16 cellular contexts compared by ENCODE assay signal in the genomic region with DNA sequence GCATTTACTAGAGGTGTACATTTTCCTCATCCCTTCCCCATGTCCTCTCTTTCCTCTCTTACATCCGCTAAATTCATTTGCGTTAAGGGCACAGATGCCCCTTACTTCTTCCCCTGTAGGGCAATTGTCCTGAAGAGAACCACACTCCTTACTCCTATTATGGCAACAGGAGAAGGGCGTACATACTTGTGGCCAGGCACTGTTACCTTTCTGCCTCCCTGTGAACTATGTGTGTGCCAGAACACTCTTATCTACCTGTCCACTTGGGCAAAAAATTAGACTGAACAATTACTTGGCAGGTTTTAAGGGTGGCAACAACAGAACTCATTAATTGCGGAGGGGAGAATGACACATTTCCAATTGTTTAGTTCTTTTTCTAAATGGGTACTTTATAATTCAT.
DNase-seq lines count a peak whose midpoint lies in the region; ATAC-seq and TF ChIP-seq lines count a peak whose summit lies in the region.
"Had no signal": no experiment of that assay in that cellular context is flagged by ENCODE, and none has a peak within 500 bp of the region (broad histone marks: within the 10 kb centered on the region; RNA-seq: fewer than 3 reads in every experiment).

No MANE protein-coding gene starts in this region.

- H3K36me3 Mint-ChIP-seq in Caco-2 (ENCODE audit: insufficient read depth, unreplicated experiment), result peaks cover 36% of the 10 kb centered on the region

- peaks cover 60% of the 10 kb centered on the region for H3K4me1 Mint-ChIP-seq in Caco-2 (ENCODE audit: low read depth, unreplicated experiment)
- H3K4me1 Mint-ChIP-seq: CD4-positive, alpha-beta memory T cell had no signal

- intact Hi-C loops in Caco-2 (cut with micrococcal nuclease; ENCODE audit: unreplicated experiment), result loop anchor here (5.0 kb wide), 2 partner anchors 87 to 198 kb away; no protein-coding TSS in a partner anchor
- intact Hi-C loops in PC-9 (cut with micrococcal nuclease; ENCODE audit: unreplicated experiment), result loop anchor here (1.0 to 10.0 kb wide), 3 partner anchors 38 to 153 kb away; partner anchors contain the start of gene RGCC
- intact Hi-C loops in psoas muscle (cut with DNase I), result loop anchor here in 1 of 2 donors (5.0 kb wide), 1 partner anchor 37 kb away; no protein-coding TSS in a partner anchor

- H3K9me2 ChIP-seq in PC-9 (ENCODE audit: insufficient read depth), result no peaks in the 10 kb centered on the region

- ATAC-seq in psoas muscle, result no peak

- no peaks in the 10 kb centered on the region for H3K27me3 Mint-ChIP-seq in Caco-2 (ENCODE audit: insufficient read depth, unreplicated experiment)
- H3K27me3 Mint-ChIP-seq: CD4-positive, alpha-beta memory T cell had no signal

- no peaks in the 10 kb centered on the region for H4K20me1 ChIP-seq in PC-9 (ENCODE audit: insufficient read depth)
- no peaks in the 10 kb centered on the region for H4K20me1 ChIP-seq in fibroblast of lung (ENCODE audit: control insufficient read depth, extremely low read depth, insufficient read depth, low read length)

- no peak overlapping the region for H2AFZ ChIP-seq in PC-9
- no peak overlapping the region for H2AFZ ChIP-seq in fibroblast of lung (ENCODE audit: low read length)

- no peak overlapping the region for H3K9ac ChIP-seq in fibroblast of lung (ENCODE audit: insufficient read depth, low read length)

- H3K79me2 ChIP-seq in PC-9 (ENCODE audit: low read depth), result no peaks in the 10 kb centered on the region
- H3K79me2 ChIP-seq in fibroblast of lung (ENCODE audit: control insufficient read depth, insufficient read depth, low read length), result no peaks in the 10 kb centered on the region

- peaks cover 5% of the 10 kb centered on the region; the same call in 1 of the 2 replicates for H3K36me3 ChIP-seq in Caco-2 (ENCODE audit: control insufficient read depth, insufficient read depth, low read length)
- H3K36me3 ChIP-seq in PC-9 (ENCODE audit: low read depth), result no peaks in the 10 kb centered on the region
- no peaks in the 10 kb centered on the region for H3K36me3 ChIP-seq in fibroblast of lung (ENCODE audit: control insufficient read depth, insufficient read depth, low read length)
- peaks cover 3 to 67% of the 10 kb centered on the region in 2 donors for H3K36me3 ChIP-seq in psoas muscle (ENCODE audit: insufficient read depth in 1 of 2, low read depth in 1 of 2)

- H3K27me3 ChIP-seq in Caco-2 (replicated peaks; ENCODE audit: control insufficient read depth, insufficient read depth, low read length) (no peaks in the 10 kb centered on the region), PC-9 (ENCODE audit: insufficient read depth, low read depth) (no peaks in the 10 kb centered on the region), fibroblast of lung (ENCODE audit: control insufficient read depth, insufficient read depth, low read length) (no peaks in the 10 kb centered on the region), psoas muscle (ENCODE audit: insufficient read depth in 3 of 3, low read length in 2 of 3) (no peaks in the 10 kb centered on the region)
- H3K27me3 ChIP-seq: testis had no signal

- DNase-seq in Caco-2 (no peak), PC-9 (peak in 1 of 2 experiments; percentile 10), fibroblast of lung (ENCODE audit: low read depth in 2 of 2) (no peak), psoas muscle (no peak), UCSD-AML1 (lab: John Stamatoyannopoulos, UW; ENCODE audit: unreplicated experiment) (no peak), NCI-H1092 (lab: John Stamatoyannopoulos, UW) (no peak), foreskin fibroblast (no peak)
- no peak for DNase-seq in activated naive CD4-positive, alpha-beta T cell treated with Interleukin-2 at 50 U/mL for 16 hours
- DNase-seq: activated CD4-positive, alpha-beta T cell treated with anti-CD3 and anti-CD28 coated beads, Interleukin-2, amount 50 U/mL, for 1 hour; activated gamma-delta T cell treated with Interleukin-2 at 50 U/mL for 16 hours; CD4-positive, alpha-beta memory T cell; cerebellar nuclear complex; DND-41; effector CD4-positive, alpha-beta T cell; NCI-H446 treated with DMSO at 0.1 percent for 48 hours; testis had no signal

- H3K27ac ChIP-seq in PC-9 (peak overlapping the region; percentile 68), fibroblast of lung (ENCODE audit: insufficient read depth, low read length) (peak overlapping the region; percentile 54), psoas muscle (peak overlapping the region; percentile 37)
- H3K27ac ChIP-seq: testis had no signal

- peaks cover 24% of the 10 kb centered on the region for H3F3A ChIP-seq in PC-9 (ENCODE audit: insufficient read depth, low read depth)

- peak overlapping the region; percentile 75 for H3K27ac Mint-ChIP-seq in Caco-2 (ENCODE audit: unreplicated experiment)

- TF ChIP-seq CTCF in Caco-2 (IDR thresholded peaks at IDR 0.05; ENCODE audit: insufficient read depth in 1 of 2, low read depth in 1 of 2, low read length in 1 of 2, severe bottlenecking in 1 of 2, unreplicated experiment in 1 of 2) (no peak), PC-9 (conservative IDR thresholded peaks at IDR 0.05) (no peak), fibroblast of lung (conservative IDR thresholded peaks at IDR 0.05 in 1 of 2, IDR thresholded peaks at IDR 0.05 in 1 of 2; ENCODE audit: low read depth in 1 of 2, low read length in 2 of 2) (no peak), psoas muscle (IDR thresholded peaks at IDR 0.05) (no peak), foreskin fibroblast (IDR thresholded peaks at IDR 0.05; ENCODE audit: low read depth, low read length) (no peak)

- H3K4me3 ChIP-seq in Caco-2 (ENCODE audit: low read depth, low read length) (no peak overlapping the region), PC-9 (no peak overlapping the region), fibroblast of lung (replicated peaks in 1 of 4; ENCODE audit: control extremely low read depth in 1 of 4, insufficient read depth in 1 of 4, low read depth in 3 of 4, low read length in 4 of 4) (no peak overlapping the region), psoas muscle (no peak overlapping the region), foreskin fibroblast (ENCODE audit: low read depth in 1 of 2, low read length in 2 of 2) (no peak overlapping the region)
- H3K4me3 ChIP-seq: testis had no signal

- CTCF ChIA-PET in Caco-2 (lab: Charles Lee), result no interaction called here
- CTCF ChIA-PET in PC-9 (lab: Charles Lee), result no interaction called here

- no peaks in the 10 kb centered on the region for H3K9me3 Mint-ChIP-seq in Caco-2 (ENCODE audit: unreplicated experiment)
- H3K9me3 Mint-ChIP-seq: CD4-positive, alpha-beta memory T cell had no signal

- H3K9me3 ChIP-seq in Caco-2 (no peaks in the 10 kb centered on the region), PC-9 (ENCODE audit: insufficient read depth, low read depth) (no peaks in the 10 kb centered on the region), fibroblast of lung (ENCODE audit: control insufficient read depth, insufficient read depth, low read depth, low read length) (no peaks in the 10 kb centered on the region), psoas muscle (no peaks in the 10 kb centered on the region)
- H3K9me3 ChIP-seq: testis had no signal

- WGBS in psoas muscle, 3 donors, result 87 to 97% (median 94%) methylated on average over 4 of the region's 4 CpGs

- POLR2A ChIA-PET in Caco-2 (lab: Charles Lee) (no interaction called here), PC-9 (lab: Charles Lee; ENCODE audit: unreplicated experiment) (no interaction called here)

- peak overlapping the region; percentile 10 for H3K4me3 Mint-ChIP-seq in Caco-2 (ENCODE audit: unreplicated experiment)
- H3K4me3 Mint-ChIP-seq: CD4-positive, alpha-beta memory T cell had no signal

- peak overlapping the region; percentile 55 for H3K4me2 ChIP-seq in PC-9
- no peak overlapping the region for H3K4me2 ChIP-seq in fibroblast of lung (ENCODE audit: extremely low read depth, insufficient read depth, low read length)

- peaks cover 99% of the 10 kb centered on the region for H3K4me1 ChIP-seq in Caco-2
- peaks cover 47% of the 10 kb centered on the region for H3K4me1 ChIP-seq in PC-9 (replicated peaks; ENCODE audit: insufficient read depth)
- peaks cover 22% of the 10 kb centered on the region for H3K4me1 ChIP-seq in fibroblast of lung (ENCODE audit: control insufficient read depth, extremely low read depth, insufficient read depth, low read length)
- H3K4me1 ChIP-seq in psoas muscle, result peaks cover 4% of the 10 kb centered on the region

- BruUV-seq in Caco-2 (replicated peaks; lab: Mats Ljungman, UMichigan), result TSS peak; percentile 23
- BruUV-seq in PC-9 (replicated peaks; lab: Mats Ljungman, UMichigan), result no TSS peak
